ENCODE assay signal across 8 cellular contexts in genomic region chr19:18021121-18021755, GRCh38. TPM values are rescaled to one million over a fixed set of nuclear protein-coding genes. Genes with fewer than 3 reads are reported as not detected.
DNase-seq lines count a peak whose midpoint lies in the region; ATAC-seq and TF ChIP-seq lines count a peak whose summit lies in the region.

No MANE protein-coding gene starts in this region.

- H4K20me1 ChIP-seq in OCI-LY3 (ENCODE audit: insufficient read depth, low read length): no peaks in the 10 kb centered on the region

- peak overlapping the region; percentile 92 for H3K4me3 ChIP-seq in OCI-LY3 (ENCODE audit: low read length)

- H2AFZ ChIP-seq in OCI-LY3 (ENCODE audit: low read depth, low read length): peak overlapping the region; percentile 55; the same call in 1 of the 2 replicates

- H3K4me1 ChIP-seq in OCI-LY3 (ENCODE audit: low read length): peaks cover 41% of the 10 kb centered on the region

- intact Hi-C loops in sciatic nerve (cut with DNase I): no loop called here

- H3K36me3 ChIP-seq in OCI-LY3 (replicated peaks; ENCODE audit: low read depth, low read length): peaks cover 2% of the 10 kb centered on the region

- peak overlapping the region; percentile 100 for H3K4me2 ChIP-seq in OCI-LY3 (ENCODE audit: low read length)

- CTCF ChIA-PET in HEK293T (lab: Yijun Ruan, JAX): no interaction called here

- no peaks in the 10 kb centered on the region for H3K9me3 ChIP-seq in OCI-LY3 (ENCODE audit: insufficient read depth, low read length)

- POLR2A ChIA-PET in HEK293T (lab: Yijun Ruan, JAX): interaction anchor here (2.1 to 2.2 kb wide), 2 partner anchors 8 to 10 kb away, joined by 6 to 7 read pairs; no protein-coding TSS in a partner anchor

- peak overlapping the region; percentile 69 for H3K27ac ChIP-seq in OCI-LY3 (ENCODE audit: low read length)

- peak; percentile 60 for DNase-seq in COLO668 (lab: John Stamatoyannopoulos, UW; ENCODE audit: unreplicated experiment)
- DNase-seq in activated gamma-delta T cell (lab: John Stamatoyannopoulos, UW): peak; percentile 40
- peak; percentile 94 for DNase-seq in glomerular visceral epithelial cell (ENCODE audit: extremely low spot score)
- DNase-seq in sciatic nerve (ENCODE audit: low spot score): peak; percentile 90
- no peak for DNase-seq in mesenteric fat pad (ENCODE audit: low spot score)
- DNase-seq in HEK293T (ENCODE audit: extremely low spot score): no peak
- DNase-seq in 8988T: no peak

- H3K9ac ChIP-seq in OCI-LY3 (ENCODE audit: low read length): peak overlapping the region; percentile 80

- TF ChIP-seq CTCF in OCI-LY3 (IDR thresholded peaks at IDR 0.05; ENCODE audit: low read depth, low read length): no peak

- peaks cover 10% of the 10 kb centered on the region; the same call in 1 of the 2 replicates for H3K79me2 ChIP-seq in OCI-LY3 (ENCODE audit: low read length)

- peak; percentile 43 for ATAC-seq in sciatic nerve

- no peaks in the 10 kb centered on the region for H3K27me3 ChIP-seq in OCI-LY3 (ENCODE audit: low read depth, low read length)

TF ChIP-seq in HEK293T, 16 proteins besides CTCF, POLR2A, EP300 and RAD21:
- TF ChIP-seq HDGF (IDR thresholded peaks at IDR 0.05; ENCODE audit: borderline replicate concordance) (no peak), SP1 (IDR thresholded peaks at IDR 0.05) (no peak), L3MBTL2 (conservative IDR thresholded peaks at IDR 0.05) (no peak), ZNF384 (IDR thresholded peaks at IDR 0.05) (no peak), CTBP1 (IDR thresholded peaks at IDR 0.05; ENCODE audit: borderline replicate concordance) (no peak), PKNOX1 (IDR thresholded peaks at IDR 0.05) (no peak), FOXM1 (IDR thresholded peaks at IDR 0.05; ENCODE audit: borderline replicate concordance) (no peak), FOXA1 (IDR thresholded peaks at IDR 0.05) (no peak), ARNT (IDR thresholded peaks at IDR 0.05) (no peak), TARDBP (IDR thresholded peaks at IDR 0.05) (no peak), SUZ12 (IDR thresholded peaks at IDR 0.05) (no peak)

RNA-seq across cellular contexts. Expression of gene ARRDC2, which starts 13.3 kb away (rescaled TPM):
- 38.2 TPM for total RNA-seq in sciatic nerve
- 26.0 TPM for total RNA-seq in mesenteric fat pad

RNA-seq across cellular contexts. Expression of gene KCNN1, which starts 54.3 kb away (rescaled TPM):
- total RNA-seq in sciatic nerve (1.4 TPM), mesenteric fat pad (0.13 TPM)

Comparison
In these comparisons a context has a peak if more than half of its experiments do, and no peak if none do; other contexts are left out.
1. DNase-seq: peak in COLO668 (single experiment), activated gamma-delta T cell (single experiment), glomerular visceral epithelial cell (single experiment) and sciatic nerve (single experiment); none in mesenteric fat pad (single experiment), HEK293T (single experiment) and 8988T (single experiment).